In genomic region chr15:24260854-24261253, GRCh38 we compare ENCODE assay signal across 7 cellular contexts.
DNase-seq lines count a peak whose midpoint lies in the region; ATAC-seq, FAIRE-seq and TF ChIP-seq lines count a peak whose summit lies in the region.
"Not testable (repeated sequence)": the region's sequence is repeated elsewhere in the genome, so short reads cannot be mapped to it uniquely, and the experiment has no call there.

No MANE protein-coding gene starts in this region.

- H3K9me3 Mint-ChIP-seq in GM23338 (peaks cover 63% of the 10 kb centered on the region), endodermal cell (peaks cover 38% of the 10 kb centered on the region)

- not testable (repeated sequence) for H2AFZ ChIP-seq in GM23338

- DNase-seq in Daoy (ENCODE audit: low read depth) (peak; percentile 35), GM23338 (ENCODE audit: low spot score) (peak; percentile 20), retina (peak; percentile 3)
- not testable (repeated sequence) for DNase-seq in endodermal cell, pancreas, upper lobe of right lung

- not testable (repeated sequence) for H3F3A ChIP-seq in GM23338 (replicated peaks; ENCODE audit: low read depth)

- 89 to 93% methylated on average over 7 to 9 of the region's 25 CpGs for WGBS in endodermal cell (ENCODE audit: insufficient coverage in 1 of 2, insufficient read length in 1 of 2), 2 experiments
- 41 to 48% methylated on average over 12 to 16 of the region's 25 CpGs for WGBS in pancreas, 2 donors

- not testable (repeated sequence) for H3K36me3 ChIP-seq in GM23338 (ENCODE audit: insufficient read depth); endodermal cell (ENCODE audit: control insufficient read depth, insufficient read depth, low read length); iPS-15b (ENCODE audit: control insufficient read depth, insufficient read depth, low read length); pancreas; upper lobe of right lung

- H3K27me3 Mint-ChIP-seq in GM23338 (ENCODE audit: insufficient read depth, low read depth, poor library complexity); endodermal cell (ENCODE audit: insufficient read depth): not testable (repeated sequence)

- H3K4me1 Mint-ChIP-seq in GM23338, endodermal cell: not testable (repeated sequence)

- not testable (repeated sequence) for TF ChIP-seq CTCF in GM23338 (conservative IDR thresholded peaks at IDR 0.05; ENCODE audit: low read depth in 2 of 2); endodermal cell (conservative IDR thresholded peaks at IDR 0.05); pancreas (IDR thresholded peaks at IDR 0.05); upper lobe of right lung (IDR thresholded peaks at IDR 0.05)

- FAIRE-seq in pancreas (lab: Jason Lieb, UNC): not testable (repeated sequence)

- H3K4me3 Mint-ChIP-seq in GM23338: not testable (repeated sequence)
- H3K4me3 Mint-ChIP-seq in endodermal cell: peak overlapping the region; percentile 44

- not testable (repeated sequence) for H3K27ac ChIP-seq in GM23338 (ENCODE audit: low read depth); endodermal cell (ENCODE audit: low read depth, low read length); pancreas; upper lobe of right lung

- intact Hi-C loops in pancreas (cut with DNase I); upper lobe of right lung (cut with DNase I): not testable (repeated sequence)

- H3K9me3 ChIP-seq in endodermal cell (ENCODE audit: control insufficient read depth, low read length); iPS-15b (ENCODE audit: control insufficient read depth, insufficient read depth, low read length); pancreas; upper lobe of right lung: not testable (repeated sequence)

- H3K4me2 ChIP-seq in GM23338: peak overlapping the region; percentile 54; the same call in 1 of the 2 replicates

- not testable (repeated sequence) for H3K27ac Mint-ChIP-seq in GM23338, endodermal cell

- H3K4me3 ChIP-seq in GM23338 (peak overlapping the region; percentile 40), iPS-15b (ENCODE audit: low read depth, low read length) (peak overlapping the region; percentile 35)
- not testable (repeated sequence) for H3K4me3 ChIP-seq in endodermal cell (ENCODE audit: low read length); pancreas; upper lobe of right lung

- H3K9ac ChIP-seq in endodermal cell (ENCODE audit: extremely low read depth, low read length, poor library complexity, severe bottlenecking); iPS-15b (ENCODE audit: low read depth, low read length): not testable (repeated sequence)

- peak; percentile 93 for ATAC-seq in GM23338
- ATAC-seq in pancreas: peak in 3 of 4 donors; percentile 34 to 52 (median 34)
- peak; percentile 39 for ATAC-seq in upper lobe of right lung

- not testable (repeated sequence) for H3K36me3 Mint-ChIP-seq in GM23338 (ENCODE audit: low read depth); endodermal cell (ENCODE audit: low read depth)

- H3K9me2 ChIP-seq in GM23338 (ENCODE audit: insufficient read depth): not testable (repeated sequence)

- not testable (repeated sequence) for H3K79me2 ChIP-seq in GM23338 (replicated peaks; ENCODE audit: insufficient read depth)

- H3K27me3 ChIP-seq in GM23338 (ENCODE audit: insufficient read depth); endodermal cell (ENCODE audit: control insufficient read depth, insufficient read depth, low read length, poor library complexity, severe bottlenecking); iPS-15b (ENCODE audit: control insufficient read depth, insufficient read depth, low read length); pancreas; upper lobe of right lung: not testable (repeated sequence)

- not testable (repeated sequence) for H4K20me1 ChIP-seq in GM23338 (replicated peaks; ENCODE audit: insufficient read depth)

- H3K4me1 ChIP-seq in GM23338 (ENCODE audit: insufficient read depth); endodermal cell (ENCODE audit: control insufficient read depth, insufficient read depth, low read length); iPS-15b (ENCODE audit: control insufficient read depth, insufficient read depth, low read length); pancreas; upper lobe of right lung: not testable (repeated sequence)

Comparison
In these comparisons a context has a peak if more than half of its experiments do, and no peak if none do; other contexts are left out.
1. ATAC-seq: peak in every context shown above with its lines; median percentile 93 in GM23338; 39 in upper lobe of right lung; 34 in pancreas.